ENCODE assay signal across 12 cellular contexts in genomic region chr1:63190171-63190570, GRCh38.
DNase-seq lines count a peak whose midpoint lies in the region; ATAC-seq, FAIRE-seq and TF ChIP-seq lines count a peak whose summit lies in the region.
"Had no signal": no experiment of that assay in that cellular context is flagged by ENCODE, and none has a peak within 500 bp of the region (broad histone marks: within the 10 kb centered on the region; RNA-seq: fewer than 3 reads in every experiment).

No MANE protein-coding gene starts in this region.

- H2AFZ ChIP-seq in GM23338 = no peak overlapping the region

- ATAC-seq in GM23338 = peak; percentile 30
- peak; percentile 19 for ATAC-seq in WTC11
- ATAC-seq in HG02981 (IDR thresholded peaks at IDR 0.05; ENCODE audit: unreplicated experiment) = no peak

- H3K36me3 Mint-ChIP-seq in GM23338 (ENCODE audit: low read depth) (no peaks in the 10 kb centered on the region), WTC11 (no peaks in the 10 kb centered on the region)

- peaks cover 8% of the 10 kb centered on the region for H3K27me3 Mint-ChIP-seq in GM23338 (ENCODE audit: insufficient read depth, low read depth, poor library complexity)
- peaks cover 44% of the 10 kb centered on the region for H3K27me3 Mint-ChIP-seq in WTC11 (ENCODE audit: low read depth)

- POLR2A ChIA-PET in WTC11 (lab: Charles Lee) = no interaction called here

- peak overlapping the region; percentile 17 for H3K4me2 ChIP-seq in GM23338

- peak; percentile 74 for FAIRE-seq in D721Med (lab: Jason Lieb, UNC)
- FAIRE-seq: A204.1 had no signal

- H3K4me3 Mint-ChIP-seq in GM23338 (no peak overlapping the region), WTC11 (peak overlapping the region; percentile 1)
- H3K4me3 Mint-ChIP-seq: B cell; CD4-positive, alpha-beta T cell had no signal

- H3F3A ChIP-seq in GM23338 (replicated peaks; ENCODE audit: low read depth) = no peaks in the 10 kb centered on the region

- no peaks in the 10 kb centered on the region for H3K79me2 ChIP-seq in GM23338 (replicated peaks; ENCODE audit: insufficient read depth)

- no peaks in the 10 kb centered on the region for H3K9me3 ChIP-seq in iPS-20b (ENCODE audit: insufficient read depth, low read depth, low read length)
- H3K9me3 ChIP-seq in thyroid gland = no peaks in the 10 kb centered on the region

- H3K27ac Mint-ChIP-seq in GM23338 (peak overlapping the region; percentile 25), WTC11 (peak overlapping the region; percentile 1; the same call in 1 of the 2 replicates)
- H3K27ac Mint-ChIP-seq: B cell; CD4-positive, alpha-beta T cell had no signal

- H3K9ac ChIP-seq in iPS-20b (ENCODE audit: low read depth, low read length) = no peak overlapping the region

- H3K27me3 ChIP-seq in GM23338 (ENCODE audit: insufficient read depth) = peaks cover 6% of the 10 kb centered on the region; the same call in 1 of the 2 replicates
- H3K27me3 ChIP-seq in iPS-20b (ENCODE audit: insufficient read depth, low read length) = peaks cover 13% of the 10 kb centered on the region
- no peaks in the 10 kb centered on the region for H3K27me3 ChIP-seq in thyroid gland

- TF ChIP-seq CTCF in D721Med (IDR thresholded peaks at IDR 0.05; ENCODE audit: insufficient read depth, missing control alignments) = no peak
- TF ChIP-seq CTCF in GM23338 (conservative IDR thresholded peaks at IDR 0.05; ENCODE audit: low read depth in 2 of 2) = no peak
- TF ChIP-seq CTCF in WTC11 (IDR thresholded peaks at IDR 0.05) = no peak
- no peak for TF ChIP-seq CTCF in thyroid gland (IDR thresholded peaks at IDR 0.05)

- 39 to 51% methylated on average over 2 of the region's 2 CpGs for WGBS in thyroid gland, 2 donors

- no peak overlapping the region for H3K4me3 ChIP-seq in GM23338
- H3K4me3 ChIP-seq in iPS-20b (ENCODE audit: low read length) = peak overlapping the region; percentile 28; the same call in 1 of the 2 replicates
- H3K4me3 ChIP-seq in thyroid gland (replicated peaks in 1 of 3) = no peak overlapping the region

- CTCF ChIA-PET in WTC11 (lab: Charles Lee) = interaction anchor here (0.7 to 2.8 kb wide), 18 partner anchors 9 to 348 kb away, joined by 3 to 14 read pairs (median 4); no protein-coding TSS in a partner anchor

- peaks cover 44% of the 10 kb centered on the region for H3K4me1 Mint-ChIP-seq in GM23338
- H3K4me1 Mint-ChIP-seq in WTC11 = peaks cover 56% of the 10 kb centered on the region
- H3K4me1 Mint-ChIP-seq: B cell had no signal

- H3K36me3 ChIP-seq in GM23338 (ENCODE audit: insufficient read depth) (no peaks in the 10 kb centered on the region), iPS-20b (ENCODE audit: insufficient read depth, low read depth, low read length) (no peaks in the 10 kb centered on the region), thyroid gland (no peaks in the 10 kb centered on the region)

- H3K4me1 ChIP-seq in GM23338 (ENCODE audit: insufficient read depth) (peaks cover 44% of the 10 kb centered on the region), iPS-20b (ENCODE audit: insufficient read depth, low read length) (peaks cover 28% of the 10 kb centered on the region), thyroid gland (no peaks in the 10 kb centered on the region)

- H3K9me3 Mint-ChIP-seq in GM23338 = no peaks in the 10 kb centered on the region
- H3K9me3 Mint-ChIP-seq in WTC11 = no peaks in the 10 kb centered on the region
- H3K9me3 Mint-ChIP-seq: CD4-positive, alpha-beta T cell had no signal

- DNase-seq in D721Med (ENCODE audit: insufficient read length, low spot score) = no peak
- no peak for DNase-seq in GM23338 (ENCODE audit: low spot score)
- DNase-seq in WTC11 (ENCODE audit: low spot score) = no peak
- DNase-seq in thyroid gland = no peak
- DNase-seq in NCI-H774 (lab: John Stamatoyannopoulos, UW) = no peak
- DNase-seq: C1 segment of cervical spinal cord; CD4-positive, alpha-beta T cell; GF-D8 had no signal

- no peaks in the 10 kb centered on the region for H3K9me2 ChIP-seq in GM23338 (ENCODE audit: insufficient read depth)

- H3K27ac ChIP-seq in GM23338 (ENCODE audit: low read depth) = peak overlapping the region; percentile 6; the same call in 1 of the 2 replicates
- peak overlapping the region; percentile 52 for H3K27ac ChIP-seq in iPS-20b (ENCODE audit: low read length)
- no peak overlapping the region for H3K27ac ChIP-seq in thyroid gland

- TF ChIP-seq POLR2A in thyroid gland (IDR thresholded peaks at IDR 0.05) = no peak

- no peaks in the 10 kb centered on the region for H4K20me1 ChIP-seq in GM23338 (replicated peaks; ENCODE audit: insufficient read depth)

- intact Hi-C loops in thyroid gland (cut with DNase I) = no loop called here

TF ChIP-seq in GM23338, 12 proteins besides CTCF, POLR2A, EP300 and RAD21 (continues in another document):
- no peak for TF ChIP-seq ZNF114 (CRISPR knock-in tag; IDR thresholded peaks at IDR 0.05)

TF ChIP-seq in WTC11, 78 proteins besides CTCF, POLR2A, EP300 and RAD21:
- TF ChIP-seq ZNF396 (CRISPR knock-in tag; IDR thresholded peaks at IDR 0.05; ENCODE audit: borderline replicate concordance) = no peak

Comparison
In these comparisons a context has a peak if more than half of its experiments do, and no peak if none do; other contexts are left out.
1. H3K27ac ChIP-seq: peak in GM23338 (single experiment) and iPS-20b (single experiment); none in thyroid gland (0 of 3).